In genomic region chr17:7146115-7146514, GRCh38 we compare ENCODE assay signal across 31 cellular contexts. TPM values are rescaled to one million over a fixed set of nuclear protein-coding genes. Genes with fewer than 3 reads are reported as not detected.
DNase-seq lines count a peak whose midpoint lies in the region; ATAC-seq, FAIRE-seq and TF ChIP-seq lines count a peak whose summit lies in the region.
"Had no signal": no experiment of that assay in that cellular context is flagged by ENCODE, and none has a peak within 500 bp of the region (broad histone marks: within the 10 kb centered on the region; RNA-seq: fewer than 3 reads in every experiment).

No MANE protein-coding gene starts in this region.

- H3K4me3 ChIP-seq in K562 (no peak overlapping the region), kidney (ENCODE audit: low read length in 2 of 2) (no peak overlapping the region)
- H3K4me3 ChIP-seq: breast epithelium, upper lobe of left lung had no signal

- H3K4me1 Mint-ChIP-seq in effector memory CD8-positive, alpha-beta T cell (ENCODE audit: low read depth in 2 of 2), result peaks cover 0 to 6% of the 10 kb centered on the region in 2 donors
- H3K4me1 Mint-ChIP-seq: activated naive CD4-positive, alpha-beta T cell treated with anti-CD3 and anti-CD28 coated beads, Interleukin-2, amount 10 ng/mL, durations not matched to agents 7 days and 5 days; activated T-helper 17 cell treated with anti-CD3 and anti-CD28 coated beads, Interleukin-2, amount 50 U/mL, for 72 hours; CD8-positive, alpha-beta memory T cell; naive thymus-derived CD4-positive, alpha-beta T cell had no signal

- no peak overlapping the region for H3K4me2 ChIP-seq in K562 (ENCODE audit: insufficient read depth, low read length)

- no peak overlapping the region for H3K4me3 Mint-ChIP-seq in effector memory CD8-positive, alpha-beta T cell
- H3K4me3 Mint-ChIP-seq: activated naive CD4-positive, alpha-beta T cell treated with anti-CD3 and anti-CD28 coated beads, Interleukin-2, amount 10 ng/mL, durations not matched to agents 7 days and 5 days; activated T-helper 17 cell treated with anti-CD3 and anti-CD28 coated beads, Interleukin-2, amount 50 U/mL, for 72 hours; CD8-positive, alpha-beta memory T cell; naive thymus-derived CD4-positive, alpha-beta T cell; stimulated activated effector memory CD8-positive, alpha-beta T cell treated with anti-CD3 and anti-CD28 coated beads, Interleukin-12 subunit alpha, Interleukin-12 subunit beta, amount 100 ng/mL, for 72 hours had no signal

- H3K4me1 ChIP-seq in K562 (replicated peaks in 1 of 2; ENCODE audit: control insufficient read depth in 2 of 2, insufficient read depth in 2 of 2, low read length in 2 of 2) (no peaks in the 10 kb centered on the region; a peak in 1 of 5 replicates), kidney (ENCODE audit: control insufficient read depth in 1 of 2, insufficient read depth in 1 of 2, low read depth in 1 of 2, low read length in 2 of 2) (no peaks in the 10 kb centered on the region)
- H3K4me1 ChIP-seq: breast epithelium had no signal

- H3K9me3 ChIP-seq in K562 (replicated peaks; ENCODE audit: control insufficient read depth, insufficient read depth, low read depth, low read length), result no peaks in the 10 kb centered on the region
- H3K9me3 ChIP-seq in kidney (ENCODE audit: control insufficient read depth in 1 of 2, low read length in 2 of 2), result no peaks in the 10 kb centered on the region
- H3K9me3 ChIP-seq: breast epithelium, upper lobe of left lung had no signal

- H3K36me3 Mint-ChIP-seq in effector memory CD8-positive, alpha-beta T cell (ENCODE audit: insufficient read depth), result no peaks in the 10 kb centered on the region
- H3K36me3 Mint-ChIP-seq: activated naive CD4-positive, alpha-beta T cell treated with anti-CD3 and anti-CD28 coated beads, Interleukin-2, amount 10 ng/mL, durations not matched to agents 7 days and 5 days; CD8-positive, alpha-beta memory T cell; naive thymus-derived CD4-positive, alpha-beta T cell; stimulated activated effector memory CD8-positive, alpha-beta T cell treated with anti-CD3 and anti-CD28 coated beads, Interleukin-12 subunit alpha, Interleukin-12 subunit beta, amount 100 ng/mL, for 72 hours had no signal

- intact Hi-C loops in K562 (cut with micrococcal nuclease), result no loop called here
- intact Hi-C loops in kidney (cut with DNase I), result no loop called here
- intact Hi-C loops in posterior vena cava (cut with DNase I), result no loop called here

- H3K9me3 Mint-ChIP-seq in effector memory CD8-positive, alpha-beta T cell, result no peaks in the 10 kb centered on the region
- H3K9me3 Mint-ChIP-seq: activated naive CD4-positive, alpha-beta T cell treated with anti-CD3 and anti-CD28 coated beads, Interleukin-2, amount 10 ng/mL, durations not matched to agents 7 days and 5 days; activated T-helper 17 cell treated with anti-CD3 and anti-CD28 coated beads, Interleukin-2, amount 50 U/mL, for 72 hours; CD8-positive, alpha-beta memory T cell; naive thymus-derived CD4-positive, alpha-beta T cell; stimulated activated effector memory CD8-positive, alpha-beta T cell treated with anti-CD3 and anti-CD28 coated beads, Interleukin-12 subunit alpha, Interleukin-12 subunit beta, amount 100 ng/mL, for 72 hours had no signal

- H3K36me3 ChIP-seq in K562 (ENCODE audit: control insufficient read depth, insufficient read depth, low read length), result no peaks in the 10 kb centered on the region
- no peaks in the 10 kb centered on the region for H3K36me3 ChIP-seq in kidney (ENCODE audit: control insufficient read depth in 1 of 2, insufficient read depth in 2 of 2, low read length in 2 of 2)
- H3K36me3 ChIP-seq: breast epithelium, upper lobe of left lung had no signal

- TF ChIP-seq EP300 in K562 (IDR thresholded peaks at IDR 0.05; ENCODE audit: low read length), result no peak

- CTCF ChIA-PET in K562 (lab: Yijun Ruan, JAX; ENCODE audit: low intra/inter-chr PET ratio), result no interaction called here

- H3K9me1 ChIP-seq in K562 (ENCODE audit: control insufficient read depth, insufficient read depth, low read length), result no peaks in the 10 kb centered on the region

- in situ Hi-C loops in K562 (cut with MboI) (no loop called here), G401 (cut with HindIII; ENCODE audit: low sequenced_read_pairs) (no loop called here)

- H2AFZ ChIP-seq in K562 (ENCODE audit: low read depth, low read length), result no peak overlapping the region

- TF ChIP-seq POLR2A in K562 (conservative IDR thresholded peaks at IDR 0.05), result no peak

- FAIRE-seq in K562 (lab: Jason Lieb, UNC) (no peak), kidney (lab: Jason Lieb, UNC) (no peak)
- FAIRE-seq: G401.6, keratinocyte had no signal

- H4K20me1 ChIP-seq in K562 (replicated peaks; ENCODE audit: control insufficient read depth, insufficient read depth, low read length), result no peaks in the 10 kb centered on the region

- 28% methylated on average over 4 of the region's 6 CpGs for WGBS in K562 (ENCODE audit: insufficient coverage, low coverage, missing lambda C conversion rate)

- peaks cover 0 to 11% of the 10 kb centered on the region in 2 donors for H3K27me3 Mint-ChIP-seq in effector memory CD8-positive, alpha-beta T cell
- H3K27me3 Mint-ChIP-seq: activated T-helper 17 cell treated with anti-CD3 and anti-CD28 coated beads, Interleukin-2, amount 50 U/mL, for 72 hours had no signal

- no peak overlapping the region for H3K9ac ChIP-seq in K562 (ENCODE audit: insufficient read depth in 1 of 2, low read depth in 2 of 2, low read length in 2 of 2)
- no peak overlapping the region for H3K9ac ChIP-seq in kidney (ENCODE audit: low read length in 2 of 2)

- ATAC-seq in K562 (no peak), HG03280 (IDR thresholded peaks at IDR 0.05; ENCODE audit: unreplicated experiment) (no peak)
- ATAC-seq in effector memory CD8-positive, alpha-beta T cell (replicated peaks), result no peak
- ATAC-seq: activated T-helper 17 cell treated with anti-CD3 and anti-CD28 coated beads, Interleukin-2, amount 50 U/mL, for 72 hours; naive thymus-derived CD4-positive, alpha-beta T cell; stimulated activated effector memory CD8-positive, alpha-beta T cell treated with anti-CD3 and anti-CD28 coated beads, Interleukin-12 subunit alpha, Interleukin-12 subunit beta, amount 100 ng/mL, for 72 hours had no signal

- BruUV-seq in K562 (replicated peaks; lab: Mats Ljungman, UMichigan), result no TSS peak

- H3K27ac ChIP-seq in K562 (ENCODE audit: extremely low read depth, low read depth, low read length), result no peak overlapping the region
- no peak overlapping the region for H3K27ac ChIP-seq in kidney (ENCODE audit: low read depth in 2 of 2, low read length in 2 of 2)
- H3K27ac ChIP-seq: breast epithelium, upper lobe of left lung, VCaP had no signal

- no peak overlapping the region for H3K27ac Mint-ChIP-seq in effector memory CD8-positive, alpha-beta T cell
- H3K27ac Mint-ChIP-seq: activated naive CD4-positive, alpha-beta T cell treated with anti-CD3 and anti-CD28 coated beads, Interleukin-2, amount 10 ng/mL, durations not matched to agents 7 days and 5 days; activated T-helper 17 cell treated with anti-CD3 and anti-CD28 coated beads, Interleukin-2, amount 50 U/mL, for 72 hours; CD8-positive, alpha-beta memory T cell; naive thymus-derived CD4-positive, alpha-beta T cell; stimulated activated effector memory CD8-positive, alpha-beta T cell treated with anti-CD3 and anti-CD28 coated beads, Interleukin-12 subunit alpha, Interleukin-12 subunit beta, amount 100 ng/mL, for 72 hours had no signal

- peak; percentile 5 for DNase-seq in GM04503 (ENCODE audit: low read depth)
- DNase-seq in K562 (ENCODE audit: extremely low read depth in 1 of 4, low spot score in 3 of 4), result no peak
- DNase-seq in kidney, result peak; percentile 10
- peak; percentile 10 for DNase-seq in posterior vena cava (ENCODE audit: low spot score)
- DNase-seq in NCI-H2227 (lab: John Stamatoyannopoulos, UW; ENCODE audit: unreplicated experiment), result no peak
- DNase-seq in G401 (ENCODE audit: low spot score), result no peak
- no peak for DNase-seq in effector memory CD8-positive, alpha-beta T cell
- DNase-seq: ACHN; activated CD4-positive, alpha-beta T cell treated with anti-CD3 and anti-CD28 coated beads for 4 hours; activated naive CD4-positive, alpha-beta T cell treated with anti-CD3 and anti-CD28 coated beads, Interleukin-2, amount 10 ng/mL, durations not matched to agents 7 days and 5 days; CD8-positive, alpha-beta memory T cell; DMS153; glutamatergic neuron; naive thymus-derived CD4-positive, alpha-beta T cell; NCI-H146; NCI-H2107; NCI-H446; NCI-H82; T1000; upper lobe of left lung had no signal

- H3K79me2 ChIP-seq in K562 (ENCODE audit: control insufficient read depth, insufficient read depth, low read length), result no peaks in the 10 kb centered on the region

- no peak for TF ChIP-seq CTCF in K562 (IDR thresholded peaks at IDR 0.05 in 2 of 3, conservative IDR thresholded peaks at IDR 0.05 in 1 of 3; ENCODE audit: insufficient read depth in 2 of 3, low read depth in 1 of 3, low read length in 3 of 3)
- TF ChIP-seq CTCF in kidney (IDR thresholded peaks at IDR 0.05; ENCODE audit: borderline replicate concordance, extremely low read depth, insufficient read depth), result no peak

- peaks cover 9 to 39% of the 10 kb centered on the region in 2 experiments for H3K27me3 ChIP-seq in K562 (ENCODE audit: control insufficient read depth in 2 of 2, insufficient read depth in 2 of 2, low read length in 2 of 2)
- H3K27me3 ChIP-seq: breast epithelium, upper lobe of left lung had no signal

- POLR2A ChIA-PET in K562 (lab: Yijun Ruan, JAX), result interaction anchor here (1.0 kb wide), 1 partner anchor 19 kb away, joined by 4 read pairs; no protein-coding TSS in a partner anchor

- no peak for TF ChIP-seq RAD21 in K562 (CRISPR knock-in tag; conservative IDR thresholded peaks at IDR 0.05 in 1 of 2, IDR thresholded peaks at IDR 0.05 in 1 of 2)

RNA-seq across cellular contexts. Expression of gene ASGR2, which starts 31.5 kb away (rescaled TPM):
- not detected in 2 replicates for total RNA-seq in K562 (2011; cell fraction: chromatin; rRNA removed; ENCODE audit: low replicate concordance)
- total RNA-seq in K562 (2011; cell fraction: nucleolus; rRNA removed), result not detected in 2 replicates
- not detected in 2 replicates for total RNA-seq in K562 (2011; cell fraction: nucleoplasm; rRNA removed)
- total RNA-seq in K562 (2014; rRNA removed), result not detected in 2 replicates
- total RNA-seq in K562 (2014; rRNA removed; fragmentation: Illumina TruSeq; extraction: Trizol), result not detected in 2 replicates
- total RNA-seq in K562 (2015; rRNA removed; fragmentation: Illumina TruSeq; extraction: Trizol), result not detected in 2 replicates
- 0.29 TPM in 1 of 2 replicates, not detected in the other for total RNA-seq in K562 (2021)
- polyA plus RNA-seq in K562 (2011; rRNA removed), result not detected in 2 replicates
- polyA plus RNA-seq in K562 (2011; cell fraction: cytosol; rRNA removed), result 0.04 TPM in 1 of 2 replicates, not detected in the other
- polyA plus RNA-seq in K562 (2011; cell fraction: nucleus; rRNA removed), result 0.21 TPM in 1 of 2 replicates, not detected in the other
- polyA plus RNA-seq in K562 (2012), result not detected in 2 replicates
- polyA plus RNA-seq in K562 (2014; fragmentation: Illumina TruSeq; extraction: Trizol), result not detected in 2 replicates
- not detected for polyA plus RNA-seq in K562 (2014; fragmentation: Nextera tagmentation; extraction: Ambion mirVana)
- polyA plus RNA-seq in K562 (2014; rRNA removed), result not detected in 2 replicates
- not detected in 2 replicates for polyA minus RNA-seq in K562 (2011; rRNA and poly(A)+ RNA removed)
- not detected in 2 replicates for polyA minus RNA-seq in K562 (2011; cell fraction: cytosol; rRNA and poly(A)+ RNA removed)
- not detected in 2 replicates for polyA minus RNA-seq in K562 (2011; cell fraction: nucleus; rRNA and poly(A)+ RNA removed)
- 1.2 TPM for total RNA-seq in kidney
- polyA plus RNA-seq in kidney (ENCODE audit: insufficient read depth, low read depth, low replicate concordance), result 1.4 TPM
- total RNA-seq in posterior vena cava, result 1 to 10 TPM in 1 of 2 donors, under 1 TPM in 1; 0.90 to 1.3 TPM
- not detected in 2 replicates for total RNA-seq in G401 (2014; rRNA removed; shearing (Covaris generic))
- total RNA-seq: activated T-helper 17 cell treated with anti-CD3 and anti-CD28 coated beads, Interleukin-2, amount 50 U/mL, for 72 hours; CD8-positive, alpha-beta memory T cell; chondrocyte; epithelial cell of proximal tubule; RPMI7951 had no signal
- polyA plus RNA-seq: BJ; CD8-positive, alpha-beta memory T cell; keratinocyte; naive thymus-derived CD4-positive, alpha-beta T cell had no signal

RNA-seq across cellular contexts. Expression of gene ASGR1, which starts 33.1 kb away (rescaled TPM):
- total RNA-seq in K562 (2011; cell fraction: chromatin; rRNA removed; ENCODE audit: low replicate concordance), result 1.4 and 3.8 TPM in 2 replicates
- total RNA-seq in K562 (2011; cell fraction: nucleolus; rRNA removed), result 2.1 and 3.0 TPM in 2 replicates
- 1.3 and 1.6 TPM in 2 replicates for total RNA-seq in K562 (2011; cell fraction: nucleoplasm; rRNA removed)
- total RNA-seq in K562 (2014; rRNA removed), result 0.45 and 1.00 TPM in 2 replicates
- total RNA-seq in K562 (2014; rRNA removed; fragmentation: Illumina TruSeq; extraction: Trizol), result 0.11 TPM in 1 of 2 replicates, not detected in the other
- total RNA-seq in K562 (2015; rRNA removed; fragmentation: Illumina TruSeq; extraction: Trizol), result 0.14 and 0.41 TPM in 2 replicates
- 0.58 and 0.78 TPM in 2 replicates for total RNA-seq in K562 (2021)
- polyA plus RNA-seq in K562 (2011; rRNA removed), result 1.0 and 2.5 TPM in 2 replicates
- 2.6 and 3.2 TPM in 2 replicates for polyA plus RNA-seq in K562 (2011; cell fraction: cytosol; rRNA removed)
- polyA plus RNA-seq in K562 (2011; cell fraction: nucleus; rRNA removed), result 7.7 and 11.1 TPM in 2 replicates
- polyA plus RNA-seq in K562 (2012), result 0.68 and 1.1 TPM in 2 replicates
- 0.15 and 0.40 TPM in 2 replicates for polyA plus RNA-seq in K562 (2014; fragmentation: Illumina TruSeq; extraction: Trizol)
- not detected for polyA plus RNA-seq in K562 (2014; fragmentation: Nextera tagmentation; extraction: Ambion mirVana)
- 0.64 and 2.3 TPM in 2 replicates for polyA plus RNA-seq in K562 (2014; rRNA removed)
- 0.24 and 0.56 TPM in 2 replicates for polyA minus RNA-seq in K562 (2011; rRNA and poly(A)+ RNA removed)
- polyA minus RNA-seq in K562 (2011; cell fraction: cytosol; rRNA and poly(A)+ RNA removed), result 1.3 TPM in 1 of 2 replicates, not detected in the other
- 1.2 and 2.7 TPM in 2 replicates for polyA minus RNA-seq in K562 (2011; cell fraction: nucleus; rRNA and poly(A)+ RNA removed)
- total RNA-seq in kidney, result 2.1 TPM
- polyA plus RNA-seq in kidney (ENCODE audit: insufficient read depth, low read depth, low replicate concordance), result 1.4 TPM
- total RNA-seq in posterior vena cava, result 1 to 10 TPM; 1.2 to 2.2 TPM
- total RNA-seq in G401 (2014; rRNA removed; shearing (Covaris generic)), result 3.3 and 7.1 TPM in 2 replicates
- total RNA-seq: RPMI7951 had no signal
- polyA plus RNA-seq: CD8-positive, alpha-beta memory T cell; naive thymus-derived CD4-positive, alpha-beta T cell had no signal

Comparison
In these comparisons a context has a peak if more than half of its experiments do, and no peak if none do; other contexts are left out.
1. DNase-seq: peak in GM04503 (single experiment), kidney (single experiment) and posterior vena cava (single experiment); none in K562 (0 of 4), NCI-H2227 (single experiment), G401 (single experiment) and effector memory CD8-positive, alpha-beta T cell (0 of 3).